Comparison of ENCODE assay signal across 35 cellular contexts in genomic region chr4:135840781-135841180, GRCh38.
"Had no signal": no experiment of that assay in that cellular context is flagged by ENCODE, and none has a peak within 500 bp of the region (broad histone marks: within the 10 kb centered on the region; RNA-seq: fewer than 3 reads in every experiment).

No MANE protein-coding gene starts in this region.

- H3K36me3 ChIP-seq: MG63 had no signal

- H3K27ac ChIP-seq: KMS-11 had no signal

- H3K4me3 ChIP-seq: MG63 had no signal

- DNase-seq: Karpas-422, Kasumi-1, MG63, MM.1S, MV-4-11, NCI-H1048, NCI-H1092, NCI-H1092 treated with DMSO at 0.1 percent for 48 hours, NCI-H1105, NCI-H1105 treated with DMSO at 0.1 percent for 48 hours, NCI-H1417, NCI-H1417 treated with DMSO at 0.1 percent for 48 hours, NCI-H1436, NCI-H1436 treated with DMSO at 0.1 percent for 48 hours, NCI-H146, NCI-H1694, NCI-H1694 treated with DMSO at 0.1 percent for 48 hours, NCI-H187, NCI-H187 treated with DMSO at 0.1 percent for 48 hours, NCI-H1930, NCI-H2029, NCI-H2029 treated with DMSO at 0.1 percent for 48 hours, NCI-H2081, NCI-H2081 treated with DMSO at 0.1 percent for 48 hours, NCI-H2107, NCI-H2171, NCI-H2171 treated with DMSO at 0.1 percent for 48 hours, NCI-H2227 treated with DMSO at 0.1 percent for 48 hours, NCI-H226, NCI-H345, NCI-H446, NCI-H446 treated with DMSO at 0.1 percent for 48 hours, NCI-H510A, NCI-H510A treated with DMSO at 0.1 percent for 48 hours had no signal

- H3K9ac ChIP-seq: KMS-11 had no signal

- H3K27me3 ChIP-seq: MG63 had no signal

- H3K9me3 ChIP-seq: MG63 had no signal

- H3K4me2 ChIP-seq: KMS-11 had no signal
